ENCODE assay signal across 30 cellular contexts in the genomic region with DNA sequence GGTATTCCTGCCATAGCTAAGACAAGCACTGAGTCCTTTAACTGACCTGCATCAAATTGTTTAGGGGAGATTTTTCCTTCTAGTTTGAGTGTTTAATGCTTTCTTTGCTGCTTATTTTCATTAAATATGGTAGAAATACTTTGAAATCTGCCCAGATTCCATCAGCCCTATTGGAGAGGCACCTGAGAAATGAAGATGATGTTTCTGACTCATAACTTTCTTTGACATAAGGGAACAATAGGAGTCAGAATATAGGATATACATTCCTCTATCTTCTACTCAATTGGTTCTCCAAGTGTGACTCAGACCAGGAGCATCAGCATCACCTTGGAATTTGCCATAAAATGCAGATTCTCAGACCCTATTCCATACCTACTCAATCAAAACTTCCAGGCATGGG.
"Had no signal": no experiment of that assay in that cellular context is flagged by ENCODE, and none has a peak within 500 bp of the region (broad histone marks: within the 10 kb centered on the region; RNA-seq: fewer than 3 reads in every experiment).

No MANE protein-coding gene starts in this region.

- H3K27ac ChIP-seq: left lung, lower lobe of right lung, neural progenitor cell, neutrophil, right atrium auricular region, right lobe of liver, transverse colon, upper lobe of right lung had no signal

- H3K9ac ChIP-seq: neural progenitor cell had no signal

- H3K36me3 Mint-ChIP-seq: mesothelial cell of epicardium, natural killer cell had no signal

- H3K4me3 Mint-ChIP-seq: immature natural killer cell; mesothelial cell of epicardium; naive B cell; natural killer cell; nephron progenitor cell; neural progenitor cell; stimulated activated memory B cell treated with anti-CD40 and anti-IgM and Interleukin-4, amounts not matched to agents 10 μg/mL and 1 μg/mL and 100 μg/mL, for 72 hours; stimulated activated naive CD8-positive, alpha-beta T cell treated with anti-CD3 and anti-CD28 coated beads, Interleukin-15, amount 100 ng/mL, for 72 hours had no signal

- H3K27ac Mint-ChIP-seq: immature natural killer cell; mesothelial cell of epicardium; natural killer cell; nephron progenitor cell; neural progenitor cell; progenitor cell of endocrine pancreas; stimulated activated naive CD8-positive, alpha-beta T cell treated with anti-CD3 and anti-CD28 coated beads, Interleukin-15, amount 100 ng/mL, for 72 hours had no signal

- H3K4me2 ChIP-seq: neural progenitor cell, smooth muscle cell had no signal

- H3K4me3 ChIP-seq: left lung, lower lobe of right lung, neural progenitor cell, ovary, right atrium auricular region, right lobe of liver, smooth muscle cell, transverse colon, upper lobe of right lung had no signal

- H3K27me3 ChIP-seq: left lung, neural progenitor cell, neutrophil, ovary, right atrium auricular region, right lobe of liver, transverse colon, upper lobe of right lung had no signal

- DNase-seq: hypothalamus; immature natural killer cell; kidney; left colon; left lung; lower lobe of right lung; mammary epithelial cell; mesenchymal stem cell; naive B cell; natural killer cell; nephron progenitor cell; occipital lobe; ovary; right lobe of liver; stimulated activated CD4-positive, alpha-beta T cell treated with anti-CD3 and anti-CD28 coated beads, Interleukin-1b, Interleukin-23, amount 100 ng/mL, for 48 hours; stimulated activated CD4-positive, alpha-beta T cell treated with anti-CD3 and anti-CD28 coated beads, Interleukin-2, amount 100 ng/mL, for 48 hours; stimulated activated CD4-positive, alpha-beta T cell treated with anti-CD3 and anti-CD28 coated beads, Interleukin-4, amount 100 ng/mL, for 4 hours; stimulated activated CD8-positive, alpha-beta memory T cell treated with anti-CD3 and anti-CD28 coated beads, Interleukin-4, amount 100 ng/mL, for 48 hours; stimulated activated naive CD4-positive, alpha-beta T cell treated with Interleukin-2 at 50 U/mL for 16 hours; stimulated activated naive CD8-positive, alpha-beta T cell treated with anti-CD3 and anti-CD28 coated beads, Interleukin-15, amount 100 ng/mL, for 72 hours; substantia nigra; transverse colon; upper lobe of right lung had no signal

- H2AFZ ChIP-seq: neural progenitor cell had no signal

- H3K9me3 Mint-ChIP-seq: immature natural killer cell; mesothelial cell of epicardium; natural killer cell; neural progenitor cell; stimulated activated memory B cell treated with anti-CD40 and anti-IgM and Interleukin-4, amounts not matched to agents 10 μg/mL and 1 μg/mL and 100 μg/mL, for 72 hours had no signal

- H3K9me3 ChIP-seq: left lung, lower lobe of right lung, neutrophil, ovary, right atrium auricular region, right lobe of liver, transverse colon, upper lobe of right lung had no signal

- H3K27me3 Mint-ChIP-seq: naive B cell; progenitor cell of endocrine pancreas; stimulated activated memory B cell treated with anti-CD40 and anti-IgM and Interleukin-4, amounts not matched to agents 10 μg/mL and 1 μg/mL and 100 μg/mL, for 72 hours; stimulated activated naive CD8-positive, alpha-beta T cell treated with anti-CD3 and anti-CD28 coated beads, Interleukin-15, amount 100 ng/mL, for 72 hours had no signal

- ATAC-seq: left colon; left lung; lower lobe of right lung; natural killer cell; right lobe of liver; stimulated activated memory B cell treated with anti-CD40 and anti-IgM and Interleukin-4, amounts not matched to agents 10 μg/mL and 1 μg/mL and 100 μg/mL, for 72 hours; stimulated activated naive CD8-positive, alpha-beta T cell treated with anti-CD3 and anti-CD28 coated beads, Interleukin-15, amount 100 ng/mL, for 72 hours; upper lobe of right lung had no signal

- H3K36me3 ChIP-seq: left lung, lower lobe of right lung, neural progenitor cell, neutrophil, ovary, right atrium auricular region, right lobe of liver, transverse colon, upper lobe of right lung had no signal
